23 cellular contexts compared by ENCODE assay signal in the genomic region with DNA sequence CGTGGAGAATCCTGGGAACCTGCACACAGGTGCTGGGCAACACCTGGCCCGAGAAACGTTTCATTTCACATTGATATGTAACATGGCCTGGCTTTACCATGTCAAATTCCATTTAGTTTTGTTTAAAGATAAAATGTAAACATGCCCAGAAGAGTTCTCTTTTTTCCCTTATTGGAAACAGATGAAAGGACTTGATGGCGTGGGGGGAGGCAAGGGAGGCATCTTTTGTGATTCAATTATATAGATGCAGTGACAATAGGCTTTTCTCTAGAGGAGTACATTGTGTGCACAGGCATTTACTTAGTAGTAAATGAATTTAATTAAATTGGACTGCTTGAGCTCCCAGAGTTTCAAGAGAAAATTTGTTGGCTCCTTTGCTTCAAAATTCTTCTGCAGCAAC.
"Had no signal": no experiment of that assay in that cellular context is flagged by ENCODE, and none has a peak within 500 bp of the region (broad histone marks: within the 10 kb centered on the region; RNA-seq: fewer than 3 reads in every experiment).

No MANE protein-coding gene starts in this region.

- H3K4me3 ChIP-seq: adrenal gland, body of pancreas, colonic mucosa, gastrocnemius medialis, mucosa of descending colon, ovary, skin epidermis, tibial nerve had no signal

- H3K36me3 Mint-ChIP-seq: activated naive CD8-positive, alpha-beta T cell; stimulated activated naive B cell treated with anti-CD40 and anti-IgM and Interleukin-4, amounts not matched to agents 10 μg/mL and 1 μg/mL and 100 μg/mL, for 72 hours had no signal

- H3K4me3 Mint-ChIP-seq: activated naive CD8-positive, alpha-beta T cell; nephron; stimulated activated naive B cell treated with anti-CD40 and anti-IgM and Interleukin-4, amounts not matched to agents 10 μg/mL and 1 μg/mL and 100 μg/mL, for 72 hours had no signal

- H3K27ac Mint-ChIP-seq: activated naive CD8-positive, alpha-beta T cell; progenitor cell of endocrine pancreas; stimulated activated naive B cell treated with anti-CD40 and anti-IgM and Interleukin-4, amounts not matched to agents 10 μg/mL and 1 μg/mL and 100 μg/mL, for 72 hours had no signal

- H3K36me3 ChIP-seq: adrenal gland, colonic mucosa, gastrocnemius medialis, neutrophil, ovary, tibial nerve had no signal

- H3K4me1 ChIP-seq: colonic mucosa, gastrocnemius medialis had no signal

- H3K9me3 ChIP-seq: adrenal gland, body of pancreas, colonic mucosa, gastrocnemius medialis, mucosa of descending colon, neutrophil, ovary, tibial nerve had no signal

- DNase-seq: activated CD4-positive, alpha-beta T cell treated with anti-CD3 and anti-CD28 coated beads for 4 hours; activated CD4-positive, alpha-beta T cell treated with anti-CD3 and anti-CD28 coated beads, Interleukin-2, amount 50 U/mL, for 4 hours; activated CD8-positive, alpha-beta memory T cell treated with anti-CD3 and anti-CD28 coated beads for 24 hours; activated effector memory CD4-positive, alpha-beta T cell treated with Interleukin-2 at 50 U/mL for 16 hours; activated naive CD4-positive, alpha-beta T cell treated with Interleukin-2 at 50 U/mL for 16 hours; adrenal gland; aorta; body of pancreas; colonic mucosa; effector CD8-positive, alpha-beta T cell; gastrocnemius medialis; glutamatergic neuron; left cardiac atrium; left ventricle myocardium superior; mucosa of descending colon; ovary; stimulated activated naive B cell treated with anti-CD40 and anti-IgM and Interleukin-4, amounts not matched to agents 10 μg/mL and 1 μg/mL and 100 μg/mL, for 72 hours had no signal

- H3K27ac ChIP-seq: adrenal gland, body of pancreas, colonic mucosa, gastrocnemius medialis, neutrophil, ovary, skin epidermis, tibial nerve had no signal

- H3K27me3 ChIP-seq: adrenal gland, body of pancreas, colonic mucosa, gastrocnemius medialis, ovary, tibial nerve had no signal

- H3K9me3 Mint-ChIP-seq: stimulated activated naive B cell treated with anti-CD40 and anti-IgM and Interleukin-4, amounts not matched to agents 10 μg/mL and 1 μg/mL and 100 μg/mL, for 72 hours had no signal
